In genomic region chrY:18669790-18670189, GRCh38 we compare ENCODE assay signal across 14 cellular contexts.
DNase-seq lines count a peak whose midpoint lies in the region; ATAC-seq and TF ChIP-seq lines count a peak whose summit lies in the region.
"Had no signal": no experiment of that assay in that cellular context is flagged by ENCODE, and none has a peak within 500 bp of the region (broad histone marks: within the 10 kb centered on the region; RNA-seq: fewer than 3 reads in every experiment).

No MANE protein-coding gene starts in this region.

- H3K9me3 ChIP-seq in upper lobe of right lung (no peaks in the 10 kb centered on the region), osteoblast (ENCODE audit: low read depth, low read length) (no peaks in the 10 kb centered on the region), breast epithelium (no peaks in the 10 kb centered on the region)

- H3K27me3 ChIP-seq in upper lobe of right lung: no peaks in the 10 kb centered on the region
- H3K27me3 ChIP-seq in osteoblast (ENCODE audit: insufficient read depth, low read length): no peaks in the 10 kb centered on the region
- no peaks in the 10 kb centered on the region for H3K27me3 ChIP-seq in breast epithelium

- H3K79me2 ChIP-seq in osteoblast (ENCODE audit: insufficient read depth, low read length): no peaks in the 10 kb centered on the region

- peak; percentile 51 for TF ChIP-seq CTCF in LNCaP clone FGC (IDR thresholded peaks at IDR 0.05; ENCODE audit: control insufficient read depth, extremely low read depth, insufficient read depth)
- TF ChIP-seq CTCF in epithelial cell of proximal tubule (conservative IDR thresholded peaks at IDR 0.05; ENCODE audit: low read depth, low read length): peak; percentile 46
- peak; percentile 28 for TF ChIP-seq CTCF in upper lobe of right lung (IDR thresholded peaks at IDR 0.05)
- no peak for TF ChIP-seq CTCF in osteoblast (IDR thresholded peaks at IDR 0.05; ENCODE audit: extremely low read depth, low read depth, low read length)
- peak in 1 of 3 donors; percentile 23 for TF ChIP-seq CTCF in breast epithelium (IDR thresholded peaks at IDR 0.05)

- H4K20me1 ChIP-seq in osteoblast (ENCODE audit: insufficient read depth, low read length): no peaks in the 10 kb centered on the region

- H2AFZ ChIP-seq in osteoblast (ENCODE audit: low read length): no peak overlapping the region

- peak; percentile 55 for ATAC-seq in upper lobe of right lung
- ATAC-seq: stimulated activated memory B cell treated with anti-CD40 and anti-IgM and Interleukin-4, amounts not matched to agents 10 μg/mL and 1 μg/mL and 100 μg/mL, for 72 hours; T-helper 17 cell had no signal

- H3K4me3 ChIP-seq in LNCaP clone FGC (ENCODE audit: low read depth, low read length) (no peak overlapping the region), epithelial cell of proximal tubule (ENCODE audit: low read depth, low read length) (no peak overlapping the region), upper lobe of right lung (no peak overlapping the region), osteoblast (ENCODE audit: insufficient read depth, low read length) (no peak overlapping the region), breast epithelium (no peak overlapping the region)
- H3K4me3 ChIP-seq: smooth muscle cell had no signal

- peak; percentile 3 for DNase-seq in stimulated activated CD4-positive, alpha-beta T cell treated with anti-CD3 and anti-CD28 coated beads, Interleukin-4, amount 100 ng/mL, for 24 hours
- DNase-seq in stimulated activated CD4-positive, alpha-beta T cell treated with anti-CD3 and anti-CD28 coated beads, Interleukin-4, amount 100 ng/mL, for 4 hours: no peak
- no peak for DNase-seq in LNCaP clone FGC (ENCODE audit: low read depth)
- DNase-seq in epithelial cell of proximal tubule (ENCODE audit: low read depth): no peak
- DNase-seq in upper lobe of right lung: no peak
- DNase-seq in NCI-H1436 (lab: John Stamatoyannopoulos, UW): no peak
- no peak for DNase-seq in osteoblast (ENCODE audit: insufficient read length, low spot score, missing footprints)
- DNase-seq in breast epithelium (ENCODE audit: low spot score in 2 of 2): no peak
- DNase-seq: DMS 273 treated with DMSO at 0.1 percent for 48 hours, hippocampal formation, NCI-H510A, T-helper 17 cell had no signal

- intact Hi-C loops in upper lobe of right lung (cut with DNase I): no loop called here
- intact Hi-C loops in breast epithelium (cut with DNase I; ENCODE audit: low total_unique reads): no loop called here

- no peak overlapping the region for H3K27ac ChIP-seq in upper lobe of right lung
- no peak overlapping the region for H3K27ac ChIP-seq in osteoblast (ENCODE audit: low read depth, low read length)
- no peak overlapping the region for H3K27ac ChIP-seq in breast epithelium

- H3K36me3 ChIP-seq in upper lobe of right lung: no peaks in the 10 kb centered on the region
- H3K36me3 ChIP-seq in osteoblast (ENCODE audit: insufficient read depth, low read length): no peaks in the 10 kb centered on the region
- no peaks in the 10 kb centered on the region for H3K36me3 ChIP-seq in breast epithelium

- H3K4me1 ChIP-seq in upper lobe of right lung: no peaks in the 10 kb centered on the region
- H3K4me1 ChIP-seq in osteoblast (ENCODE audit: insufficient read depth, low read length): no peaks in the 10 kb centered on the region
- H3K4me1 ChIP-seq in breast epithelium: no peaks in the 10 kb centered on the region

- no peak overlapping the region for H3K4me2 ChIP-seq in osteoblast (ENCODE audit: insufficient read depth, low read length)
- H3K4me2 ChIP-seq: smooth muscle cell had no signal

- TF ChIP-seq POLR2A in breast epithelium (IDR thresholded peaks at IDR 0.05): no peak
